In genomic region chr1:203557958-203558760, GRCh38 we compare ENCODE assay signal across 2 cellular contexts.
TF ChIP-seq lines count a peak whose summit lies in the region.

No MANE protein-coding gene starts in this region.

TF ChIP-seq in HEK293, 187 proteins besides CTCF, POLR2A, EP300 and RAD21 (continued from another document and continues in another):
- TF ChIP-seq ZNF677 (tag by site-specific recombination; IDR thresholded peaks at IDR 0.05): no peak
- no peak for TF ChIP-seq ZBTB10 (tag by site-specific recombination; IDR thresholded peaks at IDR 0.05)
- peak; percentile 86 for TF ChIP-seq ZNF660 (tag by site-specific recombination; IDR thresholded peaks at IDR 0.05)
- TF ChIP-seq ZIC2 (tag by site-specific recombination; IDR thresholded peaks at IDR 0.05): peak; percentile 50; the same call in 1 of the 2 replicates
- TF ChIP-seq MZF1 (tag by site-specific recombination; IDR thresholded peaks at IDR 0.05; ENCODE audit: borderline replicate concordance): no peak
- TF ChIP-seq ZSCAN23 (tag by site-specific recombination; IDR thresholded peaks at IDR 0.05): peak; percentile 57; the same call in 1 of the 2 replicates
- TF ChIP-seq ZNF324 (tag by site-specific recombination; IDR thresholded peaks at IDR 0.05): peak; percentile 79
- TF ChIP-seq ZNF311 (tag by site-specific recombination; IDR thresholded peaks at IDR 0.05; ENCODE audit: borderline replicate concordance): no peak
- peak; percentile 96 for TF ChIP-seq ZNF639 (tag by site-specific recombination; IDR thresholded peaks at IDR 0.05)
- TF ChIP-seq ZNF10 (tag by site-specific recombination; IDR thresholded peaks at IDR 0.05): 0 out of 2 replicates have a peak, but pooled peaks have one; percentile 9
- TF ChIP-seq, protein P1, sequence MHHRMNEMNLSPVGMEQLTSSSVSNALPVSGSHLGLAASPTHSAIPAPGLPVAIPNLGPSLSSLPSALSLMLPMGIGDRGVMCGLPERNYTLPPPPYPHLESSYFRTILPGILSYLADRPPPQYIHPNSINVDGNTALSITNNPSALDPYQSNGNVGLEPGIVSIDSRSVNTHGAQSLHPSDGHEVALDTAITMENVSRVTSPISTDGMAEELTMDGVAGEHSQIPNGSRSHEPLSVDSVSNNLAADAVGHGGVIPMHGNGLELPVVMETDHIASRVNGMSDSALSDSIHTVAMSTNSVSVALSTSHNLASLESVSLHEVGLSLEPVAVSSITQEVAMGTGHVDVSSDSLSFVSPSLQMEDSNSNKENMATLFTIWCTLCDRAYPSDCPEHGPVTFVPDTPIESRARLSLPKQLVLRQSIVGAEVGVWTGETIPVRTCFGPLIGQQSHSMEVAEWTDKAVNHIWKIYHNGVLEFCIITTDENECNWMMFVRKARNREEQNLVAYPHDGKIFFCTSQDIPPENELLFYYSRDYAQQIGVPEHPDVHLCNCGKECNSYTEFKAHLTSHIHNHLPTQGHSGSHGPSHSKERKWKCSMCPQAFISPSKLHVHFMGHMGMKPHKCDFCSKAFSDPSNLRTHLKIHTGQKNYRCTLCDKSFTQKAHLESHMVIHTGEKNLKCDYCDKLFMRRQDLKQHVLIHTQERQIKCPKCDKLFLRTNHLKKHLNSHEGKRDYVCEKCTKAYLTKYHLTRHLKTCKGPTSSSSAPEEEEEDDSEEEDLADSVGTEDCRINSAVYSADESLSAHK (tag by site-specific recombination; IDR thresholded peaks at IDR 0.05): no peak
- peak; percentile 78; the same call in 1 of the 2 replicates for TF ChIP-seq ZNF184 (tag by site-specific recombination; IDR thresholded peaks at IDR 0.05)
- peak; percentile 43; the same call in 1 of the 2 replicates for TF ChIP-seq TRIM28 (IDR thresholded peaks at IDR 0.05; ENCODE audit: borderline replicate concordance, low read length)
- TF ChIP-seq ZNF24 (tag by site-specific recombination; IDR thresholded peaks at IDR 0.05): peak; percentile 72
- no peak for TF ChIP-seq ZBTB20 (tag by site-specific recombination; IDR thresholded peaks at IDR 0.05)
- no peak for TF ChIP-seq ZNF280D (tag by site-specific recombination; IDR thresholded peaks at IDR 0.05)
- TF ChIP-seq REPIN1 (tag by site-specific recombination; IDR thresholded peaks at IDR 0.05; ENCODE audit: low read depth): no peak
- TF ChIP-seq KLF10 (tag by site-specific recombination; IDR thresholded peaks at IDR 0.05): peak; percentile 56; the same call in 1 of the 2 replicates
- no peak for TF ChIP-seq GLI4 (tag by site-specific recombination; IDR thresholded peaks at IDR 0.05)
- TF ChIP-seq ZBTB7A (tag by site-specific recombination; IDR thresholded peaks at IDR 0.05; ENCODE audit: low read depth): no peak

TF ChIP-seq in SK-N-SH, 30 proteins besides CTCF, POLR2A, EP300 and RAD21 (continued from another document):
- TF ChIP-seq, protein P2, sequence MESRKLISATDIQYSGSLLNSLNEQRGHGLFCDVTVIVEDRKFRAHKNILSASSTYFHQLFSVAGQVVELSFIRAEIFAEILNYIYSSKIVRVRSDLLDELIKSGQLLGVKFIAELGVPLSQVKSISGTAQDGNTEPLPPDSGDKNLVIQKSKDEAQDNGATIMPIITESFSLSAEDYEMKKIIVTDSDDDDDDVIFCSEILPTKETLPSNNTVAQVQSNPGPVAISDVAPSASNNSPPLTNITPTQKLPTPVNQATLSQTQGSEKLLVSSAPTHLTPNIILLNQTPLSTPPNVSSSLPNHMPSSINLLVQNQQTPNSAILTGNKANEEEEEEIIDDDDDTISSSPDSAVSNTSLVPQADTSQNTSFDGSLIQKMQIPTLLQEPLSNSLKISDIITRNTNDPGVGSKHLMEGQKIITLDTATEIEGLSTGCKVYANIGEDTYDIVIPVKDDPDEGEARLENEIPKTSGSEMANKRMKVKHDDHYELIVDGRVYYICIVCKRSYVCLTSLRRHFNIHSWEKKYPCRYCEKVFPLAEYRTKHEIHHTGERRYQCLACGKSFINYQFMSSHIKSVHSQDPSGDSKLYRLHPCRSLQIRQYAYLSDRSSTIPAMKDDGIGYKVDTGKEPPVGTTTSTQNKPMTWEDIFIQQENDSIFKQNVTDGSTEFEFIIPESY (IDR thresholded peaks at IDR 0.05; ENCODE audit: borderline replicate concordance, low read depth): peak; percentile 78
- TF ChIP-seq SIN3A (IDR thresholded peaks at IDR 0.05; ENCODE audit: borderline replicate concordance, low read depth, low read length) (0 out of 2 replicates have a peak, but pooled peaks have one; percentile 84), RXRA (IDR thresholded peaks at IDR 0.05; ENCODE audit: borderline replicate concordance, low read depth) (peak; percentile 97), IRF3 (IDR thresholded peaks at IDR 0.05; ENCODE audit: low read depth, low read length) (no peak), MAX (IDR thresholded peaks at IDR 0.05; ENCODE audit: low read depth) (peak; percentile 81), RCOR1 (IDR thresholded peaks at IDR 0.05; ENCODE audit: low read length) (no peak), GATA2 (CRISPR knock-in tag; IDR thresholded peaks at IDR 0.05) (no peak), FOXM1 (IDR thresholded peaks at IDR 0.05; ENCODE audit: low read depth) (peak; percentile 91), EZH2phosphoT487 (IDR thresholded peaks at IDR 0.05; ENCODE audit: borderline replicate concordance, low read depth) (no peak), JUND (IDR thresholded peaks at IDR 0.05) (peak; percentile 95), FOSL2 (IDR thresholded peaks at IDR 0.05; ENCODE audit: borderline replicate concordance, low read depth) (peak; percentile 91), GABPA (IDR thresholded peaks at IDR 0.05; ENCODE audit: low read depth) (0 out of 2 replicates have a peak, but pooled peaks have one; percentile 10), TCF12 (IDR thresholded peaks at IDR 0.05) (peak; percentile 98), FOXJ3 (CRISPR knock-in tag; IDR thresholded peaks at IDR 0.05) (no peak), NFIC (IDR thresholded peaks at IDR 0.05; ENCODE audit: borderline replicate concordance) (peak; percentile 98), ELF1 (IDR thresholded peaks at IDR 0.05) (no peak)
- TF ChIP-seq, protein P3, sequence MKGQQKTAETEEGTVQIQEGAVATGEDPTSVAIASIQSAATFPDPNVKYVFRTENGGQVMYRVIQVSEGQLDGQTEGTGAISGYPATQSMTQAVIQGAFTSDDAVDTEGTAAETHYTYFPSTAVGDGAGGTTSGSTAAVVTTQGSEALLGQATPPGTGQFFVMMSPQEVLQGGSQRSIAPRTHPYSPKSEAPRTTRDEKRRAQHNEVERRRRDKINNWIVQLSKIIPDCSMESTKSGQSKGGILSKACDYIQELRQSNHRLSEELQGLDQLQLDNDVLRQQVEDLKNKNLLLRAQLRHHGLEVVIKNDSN (IDR thresholded peaks at IDR 0.05; ENCODE audit: borderline replicate concordance, low read depth): no peak
